Comparison of ENCODE assay signal across 7 cellular contexts in the genomic region with DNA sequence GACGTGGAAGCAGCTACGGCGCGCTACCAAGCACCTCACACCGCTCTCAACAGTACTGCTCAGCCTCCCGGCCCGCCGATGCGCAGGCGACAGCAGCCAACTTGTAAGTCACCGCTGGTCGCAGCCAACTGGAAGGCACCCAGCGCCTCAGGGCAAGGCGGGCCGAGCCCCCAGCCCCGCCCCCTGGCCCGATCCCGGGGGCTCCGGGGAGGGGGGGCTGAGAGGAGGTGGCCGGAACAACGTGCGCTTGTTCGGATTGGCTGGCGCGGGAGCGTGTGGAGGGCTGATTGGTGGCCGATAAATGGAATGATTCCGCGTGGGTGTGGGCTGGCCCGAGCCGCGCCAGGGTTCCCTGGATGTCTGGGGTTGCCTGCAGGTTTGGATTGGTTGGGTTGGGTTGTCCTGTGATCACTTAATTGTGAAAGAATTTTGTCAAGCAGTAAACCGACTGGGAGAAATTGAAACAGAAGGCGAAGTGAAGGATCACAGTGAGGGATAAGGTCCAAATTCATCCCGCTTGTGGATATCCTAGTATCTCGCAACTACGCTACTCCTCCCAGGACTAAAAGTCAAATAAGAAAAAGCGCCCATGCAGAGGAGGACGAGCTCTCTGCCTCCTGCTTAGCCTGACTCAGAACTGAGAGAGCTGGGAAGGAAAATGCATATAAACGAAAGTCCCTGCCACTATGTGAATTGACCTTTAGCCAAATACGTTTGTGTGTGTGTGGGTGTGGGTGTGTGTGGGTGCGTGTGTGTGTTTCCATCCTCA. TPM values are rescaled to one million over a fixed set of nuclear protein-coding genes. Genes with fewer than 3 reads are reported as not detected.
DNase-seq lines count a peak whose midpoint lies in the region; ATAC-seq, FAIRE-seq and TF ChIP-seq lines count a peak whose summit lies in the region.

TSS of gene STARD4 (minus strand) at position 130 of the 769 bp plus-strand sequence. CDS start 5,102 bp downstream, outside the sequence.

- H3K27ac Mint-ChIP-seq in brain: peak within 1 kb of the TSS; percentile 89 to 98 (median 97)

- DNase-seq in NCI-H2107 (lab: John Stamatoyannopoulos, UW): peak; percentile 76
- DNase-seq in iPS DF 19.7 (ENCODE audit: low read depth, low spot score): peak; percentile 82
- DNase-seq in sciatic nerve (ENCODE audit: low spot score): peak; percentile 96

- peaks cover 61% of the 10 kb centered on the region for H3K4me1 Mint-ChIP-seq in brain

- H3K9me3 Mint-ChIP-seq in brain: no peaks in the 10 kb centered on the region

- ATAC-seq in GM18519 (IDR thresholded peaks at IDR 0.05; ENCODE audit: low FRiP score, unreplicated experiment) (peak; percentile 91), HG03060 (IDR thresholded peaks at IDR 0.05; ENCODE audit: low read depth, unreplicated experiment) (peak; percentile 82), sciatic nerve (peak; percentile 99)

- TF ChIP-seq CTCF in brain (conservative IDR thresholded peaks at IDR 0.05): no peak

- intact Hi-C loops in sciatic nerve (cut with DNase I): no loop called here

- H3K27me3 Mint-ChIP-seq in brain: peaks cover 11% of the 10 kb centered on the region

- peak; percentile 88 for FAIRE-seq in TTC549 (lab: Jason Lieb, UNC)

- H3K36me3 Mint-ChIP-seq in brain: no peaks in the 10 kb centered on the region

- H3K4me3 Mint-ChIP-seq in brain: peak within 1 kb of the TSS; percentile 89 to 96 (median 94)

RNA-seq across cellular contexts. Expression of gene STARD4, which starts in this region (rescaled TPM):
- 5.1 TPM for polyA plus RNA-seq in brain (ENCODE audit: insufficient read depth, low read depth, low replicate concordance)
- 33.7 TPM for total RNA-seq in sciatic nerve

Comparison
In these comparisons a context has a peak if more than half of its experiments do, and no peak if none do; other contexts are left out.
1. Peak in every context shown above with its lines: DNase-seq and ATAC-seq.